In the genomic region with DNA sequence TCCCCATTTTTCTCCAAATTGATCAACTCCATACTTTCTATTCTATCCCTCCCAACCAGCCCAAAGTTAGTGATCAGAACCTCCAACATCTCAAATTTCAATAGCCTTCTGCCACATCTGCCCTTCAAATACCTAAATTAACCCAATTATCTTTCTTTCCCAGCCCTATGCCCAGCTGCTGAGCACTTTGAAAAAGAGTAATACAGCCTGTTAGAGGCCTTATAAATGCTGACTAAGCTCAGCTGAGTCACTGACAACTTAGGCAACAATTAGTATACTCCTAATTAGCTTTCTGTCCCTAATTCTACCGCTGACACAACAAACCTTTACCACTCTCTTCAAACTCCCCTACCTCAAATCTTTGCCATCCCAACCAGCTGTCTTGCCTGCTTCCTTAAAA, we compare ENCODE assay signal across 1 cellular context.
TF ChIP-seq lines count a peak whose summit lies in the region.

No MANE protein-coding gene starts in this region.

TF ChIP-seq in K562, 482 proteins besides CTCF, POLR2A, EP300 and RAD21 (continued from another document and continues in another):
- TF ChIP-seq, protein P1, sequence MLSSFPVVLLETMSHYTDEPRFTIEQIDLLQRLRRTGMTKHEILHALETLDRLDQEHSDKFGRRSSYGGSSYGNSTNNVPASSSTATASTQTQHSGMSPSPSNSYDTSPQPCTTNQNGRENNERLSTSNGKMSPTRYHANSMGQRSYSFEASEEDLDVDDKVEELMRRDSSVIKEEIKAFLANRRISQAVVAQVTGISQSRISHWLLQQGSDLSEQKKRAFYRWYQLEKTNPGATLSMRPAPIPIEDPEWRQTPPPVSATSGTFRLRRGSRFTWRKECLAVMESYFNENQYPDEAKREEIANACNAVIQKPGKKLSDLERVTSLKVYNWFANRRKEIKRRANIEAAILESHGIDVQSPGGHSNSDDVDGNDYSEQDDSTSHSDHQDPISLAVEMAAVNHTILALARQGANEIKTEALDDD (IDR thresholded peaks at IDR 0.05) = 0 out of 2 replicates have a peak, but pooled peaks have one; percentile 50
- TF ChIP-seq FOSL1 (tag; conservative IDR thresholded peaks at IDR 0.05) (peak; percentile 76), TEAD2 (tag; IDR thresholded peaks at IDR 0.05) (no peak), NFIC (IDR thresholded peaks at IDR 0.05) (peak; percentile 4; the same call in 1 of the 2 replicates), HDAC2 (IDR thresholded peaks at IDR 0.05) (0 out of 2 replicates have a peak, but pooled peaks have one; percentile 38), SMAD1 (IDR thresholded peaks at IDR 0.05; ENCODE audit: low read depth, low read length, partially characterized antibody) (no peak), SMARCA4 (IDR thresholded peaks at IDR 0.05) (peak; percentile 74), ZNF3 (CRISPR knock-in tag; IDR thresholded peaks at IDR 0.05) (no peak), NFRKB (IDR thresholded peaks at IDR 0.05; ENCODE audit: low read depth) (no peak), SMARCA5 (IDR thresholded peaks at IDR 0.05) (no peak), ZC3H8 (IDR thresholded peaks at IDR 0.05) (no peak), TRIM24 (IDR thresholded peaks at IDR 0.05) (peak; percentile 39 to 41; a peak in 2 of 4 replicates), MAFK (IDR thresholded peaks at IDR 0.05; ENCODE audit: low read length) (peak; percentile 96), ARID1B (IDR thresholded peaks at IDR 0.05) (peak; percentile 69), TOE1 (IDR thresholded peaks at IDR 0.05; ENCODE audit: borderline replicate concordance) (0 out of 2 replicates have a peak, but pooled peaks have one; percentile 17), TOE1 (CRISPR knock-in tag; IDR thresholded peaks at IDR 0.05; ENCODE audit: borderline replicate concordance, low read depth) (no peak), CBX2 (IDR thresholded peaks at IDR 0.05; ENCODE audit: insufficient read depth, low read length, poor library complexity, severe bottlenecking) (no peak), TAL1 (IDR thresholded peaks at IDR 0.05) (0 out of 2 replicates have a peak, but pooled peaks have one; percentile 30), KDM1A (IDR thresholded peaks at IDR 0.05) (peak; percentile 7 to 51; a peak in 1 of 4 replicates), MTA3 (IDR thresholded peaks at IDR 0.05; ENCODE audit: borderline replicate concordance) (no peak), TRIM28 (IDR thresholded peaks at IDR 0.05) (no peak), FOXK2 (conservative IDR thresholded peaks at IDR 0.05 in 1 of 2, IDR thresholded peaks at IDR 0.05 in 1 of 2; ENCODE audit: low read depth in 2 of 2) (peak in 1 of 2 experiments; percentile 14; a peak in 1 of 4 replicates), CEBPB (tag; IDR thresholded peaks at IDR 0.05) (peak; percentile 84), ZNF444 (CRISPR knock-in tag; IDR thresholded peaks at IDR 0.05) (no peak), MAFF (IDR thresholded peaks at IDR 0.05; ENCODE audit: low read length) (peak; percentile 97), SMARCE1 (IDR thresholded peaks at IDR 0.05) (peak; percentile 67), C11orf30 (IDR thresholded peaks at IDR 0.05; ENCODE audit: low read depth) (peak; percentile 99), GABPB2 (CRISPR knock-in tag; conservative IDR thresholded peaks at IDR 0.05) (no peak), ZNF347 (CRISPR knock-in tag; IDR thresholded peaks at IDR 0.05; ENCODE audit: low read depth) (no peak)
- TF ChIP-seq, protein P2, sequence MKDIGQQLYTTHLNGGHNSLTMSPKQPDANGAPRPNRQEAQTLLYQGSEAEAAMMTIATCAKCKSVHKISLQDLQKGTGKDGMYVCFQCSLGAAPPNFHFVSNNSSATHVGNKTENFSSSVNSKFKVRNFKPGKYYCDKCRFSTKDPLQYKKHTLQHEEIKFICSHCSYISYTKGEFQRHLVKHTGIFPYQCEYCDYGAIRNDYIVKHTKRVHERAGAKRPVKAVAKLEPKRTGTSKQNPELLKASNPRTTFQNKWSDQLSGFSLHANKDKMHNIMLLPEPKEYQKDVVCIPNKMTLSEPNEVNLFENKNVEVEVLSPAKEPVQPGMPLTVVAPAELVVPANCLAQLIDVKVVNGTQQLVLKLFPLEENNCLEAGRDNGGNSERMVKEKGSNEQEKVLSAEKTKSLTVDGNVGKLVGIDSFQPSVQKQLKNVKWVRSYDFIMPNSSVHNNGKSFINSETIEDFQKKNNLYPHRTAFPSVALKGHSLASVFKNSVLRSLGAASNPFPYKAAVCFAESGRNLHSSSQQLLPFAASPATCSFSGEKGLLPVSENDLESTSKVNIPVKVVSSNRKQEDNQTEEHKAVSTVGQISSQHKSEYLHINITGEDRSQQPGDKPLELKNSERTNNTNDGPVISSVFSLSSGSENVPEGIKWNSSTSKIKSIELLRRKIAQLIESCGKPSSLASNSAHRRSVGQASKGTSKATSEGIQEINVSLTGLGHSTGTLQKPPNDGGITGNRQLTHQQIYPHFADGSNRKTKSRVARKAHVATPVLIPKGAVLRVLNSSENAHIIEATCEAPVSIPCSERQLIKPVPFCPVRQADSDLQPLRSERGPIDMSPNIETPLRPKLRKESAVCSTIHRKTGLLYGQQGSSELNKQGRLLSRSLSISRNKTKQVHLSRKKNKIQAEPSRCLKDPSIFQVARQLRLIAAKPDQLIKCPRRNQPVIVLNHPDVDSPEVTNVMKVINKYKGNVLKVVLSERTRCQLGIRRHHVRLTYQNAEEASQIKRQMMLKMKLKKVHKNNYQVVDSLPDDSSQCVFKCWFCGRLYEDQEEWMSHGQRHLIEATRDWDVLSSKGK (CRISPR knock-in tag; IDR thresholded peaks at IDR 0.05) = no peak
- TF ChIP-seq, protein P3, sequence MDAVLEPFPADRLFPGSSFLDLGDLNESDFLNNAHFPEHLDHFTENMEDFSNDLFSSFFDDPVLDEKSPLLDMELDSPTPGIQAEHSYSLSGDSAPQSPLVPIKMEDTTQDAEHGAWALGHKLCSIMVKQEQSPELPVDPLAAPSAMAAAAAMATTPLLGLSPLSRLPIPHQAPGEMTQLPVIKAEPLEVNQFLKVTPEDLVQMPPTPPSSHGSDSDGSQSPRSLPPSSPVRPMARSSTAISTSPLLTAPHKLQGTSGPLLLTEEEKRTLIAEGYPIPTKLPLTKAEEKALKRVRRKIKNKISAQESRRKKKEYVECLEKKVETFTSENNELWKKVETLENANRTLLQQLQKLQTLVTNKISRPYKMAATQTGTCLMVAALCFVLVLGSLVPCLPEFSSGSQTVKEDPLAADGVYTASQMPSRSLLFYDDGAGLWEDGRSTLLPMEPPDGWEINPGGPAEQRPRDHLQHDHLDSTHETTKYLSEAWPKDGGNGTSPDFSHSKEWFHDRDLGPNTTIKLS (IDR thresholded peaks at IDR 0.05; ENCODE audit: borderline replicate concordance, low read depth) = no peak
- TF ChIP-seq, protein P4, sequence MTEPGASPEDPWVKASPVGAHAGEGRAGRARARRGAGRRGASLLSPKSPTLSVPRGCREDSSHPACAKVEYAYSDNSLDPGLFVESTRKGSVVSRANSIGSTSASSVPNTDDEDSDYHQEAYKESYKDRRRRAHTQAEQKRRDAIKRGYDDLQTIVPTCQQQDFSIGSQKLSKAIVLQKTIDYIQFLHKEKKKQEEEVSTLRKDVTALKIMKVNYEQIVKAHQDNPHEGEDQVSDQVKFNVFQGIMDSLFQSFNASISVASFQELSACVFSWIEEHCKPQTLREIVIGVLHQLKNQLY (CRISPR knock-in tag; conservative IDR thresholded peaks at IDR 0.05) = no peak
- TF ChIP-seq, protein P5, sequence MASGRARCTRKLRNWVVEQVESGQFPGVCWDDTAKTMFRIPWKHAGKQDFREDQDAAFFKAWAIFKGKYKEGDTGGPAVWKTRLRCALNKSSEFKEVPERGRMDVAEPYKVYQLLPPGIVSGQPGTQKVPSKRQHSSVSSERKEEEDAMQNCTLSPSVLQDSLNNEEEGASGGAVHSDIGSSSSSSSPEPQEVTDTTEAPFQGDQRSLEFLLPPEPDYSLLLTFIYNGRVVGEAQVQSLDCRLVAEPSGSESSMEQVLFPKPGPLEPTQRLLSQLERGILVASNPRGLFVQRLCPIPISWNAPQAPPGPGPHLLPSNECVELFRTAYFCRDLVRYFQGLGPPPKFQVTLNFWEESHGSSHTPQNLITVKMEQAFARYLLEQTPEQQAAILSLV (tag; IDR thresholded peaks at IDR 0.05) = 0 out of 2 replicates have a peak, but pooled peaks have one; percentile 12
- TF ChIP-seq, protein P6, sequence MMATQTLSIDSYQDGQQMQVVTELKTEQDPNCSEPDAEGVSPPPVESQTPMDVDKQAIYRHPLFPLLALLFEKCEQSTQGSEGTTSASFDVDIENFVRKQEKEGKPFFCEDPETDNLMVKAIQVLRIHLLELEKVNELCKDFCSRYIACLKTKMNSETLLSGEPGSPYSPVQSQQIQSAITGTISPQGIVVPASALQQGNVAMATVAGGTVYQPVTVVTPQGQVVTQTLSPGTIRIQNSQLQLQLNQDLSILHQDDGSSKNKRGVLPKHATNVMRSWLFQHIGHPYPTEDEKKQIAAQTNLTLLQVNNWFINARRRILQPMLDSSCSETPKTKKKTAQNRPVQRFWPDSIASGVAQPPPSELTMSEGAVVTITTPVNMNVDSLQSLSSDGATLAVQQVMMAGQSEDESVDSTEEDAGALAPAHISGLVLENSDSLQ (IDR thresholded peaks at IDR 0.05) = no peak
- TF ChIP-seq, protein P7, sequence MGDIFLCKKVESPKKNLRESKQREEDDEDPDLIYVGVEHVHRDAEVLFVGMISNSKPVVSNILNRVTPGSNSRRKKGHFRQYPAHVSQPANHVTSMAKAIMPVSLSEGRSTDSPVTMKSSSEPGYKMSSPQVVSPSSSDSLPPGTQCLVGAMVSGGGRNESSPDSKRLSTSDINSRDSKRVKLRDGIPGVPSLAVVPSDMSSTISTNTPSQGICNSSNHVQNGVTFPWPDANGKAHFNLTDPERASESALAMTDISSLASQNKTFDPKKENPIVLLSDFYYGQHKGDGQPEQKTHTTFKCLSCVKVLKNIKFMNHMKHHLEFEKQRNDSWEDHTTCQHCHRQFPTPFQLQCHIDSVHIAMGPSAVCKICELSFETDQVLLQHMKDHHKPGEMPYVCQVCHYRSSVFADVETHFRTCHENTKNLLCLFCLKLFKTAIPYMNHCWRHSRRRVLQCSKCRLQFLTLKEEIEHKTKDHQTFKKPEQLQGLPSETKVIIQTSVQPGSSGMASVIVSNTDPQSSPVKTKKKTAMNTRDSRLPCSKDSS (IDR thresholded peaks at IDR 0.05; ENCODE audit: low read depth, partially characterized antibody) = no peak
- TF ChIP-seq, protein P8, sequence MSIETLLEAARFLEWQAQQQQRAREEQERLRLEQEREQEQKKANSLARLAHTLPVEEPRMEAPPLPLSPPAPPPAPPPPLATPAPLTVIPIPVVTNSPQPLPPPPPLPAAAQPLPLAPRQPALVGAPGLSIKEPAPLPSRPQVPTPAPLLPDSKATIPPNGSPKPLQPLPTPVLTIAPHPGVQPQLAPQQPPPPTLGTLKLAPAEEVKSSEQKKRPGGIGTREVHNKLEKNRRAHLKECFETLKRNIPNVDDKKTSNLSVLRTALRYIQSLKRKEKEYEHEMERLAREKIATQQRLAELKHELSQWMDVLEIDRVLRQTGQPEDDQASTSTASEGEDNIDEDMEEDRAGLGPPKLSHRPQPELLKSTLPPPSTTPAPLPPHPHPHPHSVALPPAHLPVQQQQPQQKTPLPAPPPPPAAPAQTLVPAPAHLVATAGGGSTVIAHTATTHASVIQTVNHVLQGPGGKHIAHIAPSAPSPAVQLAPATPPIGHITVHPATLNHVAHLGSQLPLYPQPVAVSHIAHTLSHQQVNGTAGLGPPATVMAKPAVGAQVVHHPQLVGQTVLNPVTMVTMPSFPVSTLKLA (conservative IDR thresholded peaks at IDR 0.05) = 0 out of 4 replicates have a peak, but pooled peaks of 1 of the 2 experiments have one; percentile 17
- TF ChIP-seq, protein P9, sequence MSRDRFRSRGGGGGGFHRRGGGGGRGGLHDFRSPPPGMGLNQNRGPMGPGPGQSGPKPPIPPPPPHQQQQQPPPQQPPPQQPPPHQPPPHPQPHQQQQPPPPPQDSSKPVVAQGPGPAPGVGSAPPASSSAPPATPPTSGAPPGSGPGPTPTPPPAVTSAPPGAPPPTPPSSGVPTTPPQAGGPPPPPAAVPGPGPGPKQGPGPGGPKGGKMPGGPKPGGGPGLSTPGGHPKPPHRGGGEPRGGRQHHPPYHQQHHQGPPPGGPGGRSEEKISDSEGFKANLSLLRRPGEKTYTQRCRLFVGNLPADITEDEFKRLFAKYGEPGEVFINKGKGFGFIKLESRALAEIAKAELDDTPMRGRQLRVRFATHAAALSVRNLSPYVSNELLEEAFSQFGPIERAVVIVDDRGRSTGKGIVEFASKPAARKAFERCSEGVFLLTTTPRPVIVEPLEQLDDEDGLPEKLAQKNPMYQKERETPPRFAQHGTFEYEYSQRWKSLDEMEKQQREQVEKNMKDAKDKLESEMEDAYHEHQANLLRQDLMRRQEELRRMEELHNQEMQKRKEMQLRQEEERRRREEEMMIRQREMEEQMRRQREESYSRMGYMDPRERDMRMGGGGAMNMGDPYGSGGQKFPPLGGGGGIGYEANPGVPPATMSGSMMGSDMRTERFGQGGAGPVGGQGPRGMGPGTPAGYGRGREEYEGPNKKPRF (IDR thresholded peaks at IDR 0.05; ENCODE audit: low read depth, low read length) = no peak
- TF ChIP-seq, protein P10, sequence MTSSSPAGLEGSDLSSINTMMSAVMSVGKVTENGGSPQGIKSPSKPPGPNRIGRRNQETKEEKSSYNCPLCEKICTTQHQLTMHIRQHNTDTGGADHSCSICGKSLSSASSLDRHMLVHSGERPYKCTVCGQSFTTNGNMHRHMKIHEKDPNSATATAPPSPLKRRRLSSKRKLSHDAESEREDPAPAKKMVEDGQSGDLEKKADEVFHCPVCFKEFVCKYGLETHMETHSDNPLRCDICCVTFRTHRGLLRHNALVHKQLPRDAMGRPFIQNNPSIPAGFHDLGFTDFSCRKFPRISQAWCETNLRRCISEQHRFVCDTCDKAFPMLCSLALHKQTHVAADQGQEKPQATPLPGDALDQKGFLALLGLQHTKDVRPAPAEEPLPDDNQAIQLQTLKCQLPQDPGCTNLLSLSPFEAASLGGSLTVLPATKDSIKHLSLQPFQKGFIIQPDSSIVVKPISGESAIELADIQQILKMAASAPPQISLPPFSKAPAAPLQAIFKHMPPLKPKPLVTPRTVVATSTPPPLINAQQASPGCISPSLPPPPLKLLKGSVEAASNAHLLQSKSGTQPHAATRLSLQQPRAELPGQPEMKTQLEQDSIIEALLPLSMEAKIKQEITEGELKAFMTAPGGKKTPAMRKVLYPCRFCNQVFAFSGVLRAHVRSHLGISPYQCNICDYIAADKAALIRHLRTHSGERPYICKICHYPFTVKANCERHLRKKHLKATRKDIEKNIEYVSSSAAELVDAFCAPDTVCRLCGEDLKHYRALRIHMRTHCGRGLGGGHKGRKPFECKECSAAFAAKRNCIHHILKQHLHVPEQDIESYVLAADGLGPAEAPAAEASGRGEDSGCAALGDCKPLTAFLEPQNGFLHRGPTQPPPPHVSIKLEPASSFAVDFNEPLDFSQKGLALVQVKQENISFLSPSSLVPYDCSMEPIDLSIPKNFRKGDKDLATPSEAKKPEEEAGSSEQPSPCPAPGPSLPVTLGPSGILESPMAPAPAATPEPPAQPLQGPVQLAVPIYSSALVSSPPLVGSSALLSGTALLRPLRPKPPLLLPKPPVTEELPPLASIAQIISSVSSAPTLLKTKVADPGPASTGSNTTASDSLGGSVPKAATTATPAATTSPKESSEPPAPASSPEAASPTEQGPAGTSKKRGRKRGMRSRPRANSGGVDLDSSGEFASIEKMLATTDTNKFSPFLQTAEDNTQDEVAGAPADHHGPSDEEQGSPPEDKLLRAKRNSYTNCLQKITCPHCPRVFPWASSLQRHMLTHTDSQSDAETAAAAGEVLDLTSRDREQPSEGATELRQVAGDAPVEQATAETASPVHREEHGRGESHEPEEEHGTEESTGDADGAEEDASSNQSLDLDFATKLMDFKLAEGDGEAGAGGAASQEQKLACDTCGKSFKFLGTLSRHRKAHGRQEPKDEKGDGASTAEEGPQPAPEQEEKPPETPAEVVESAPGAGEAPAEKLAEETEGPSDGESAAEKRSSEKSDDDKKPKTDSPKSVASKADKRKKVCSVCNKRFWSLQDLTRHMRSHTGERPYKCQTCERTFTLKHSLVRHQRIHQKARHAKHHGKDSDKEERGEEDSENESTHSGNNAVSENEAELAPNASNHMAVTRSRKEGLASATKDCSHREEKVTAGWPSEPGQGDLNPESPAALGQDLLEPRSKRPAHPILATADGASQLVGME (CRISPR knock-in tag; IDR thresholded peaks at IDR 0.05) = no peak
